24 cellular contexts compared by ENCODE assay signal in genomic region chr16:56125922-56126321, GRCh38.
"Had no signal": no experiment of that assay in that cellular context is flagged by ENCODE, and none has a peak within 500 bp of the region (broad histone marks: within the 10 kb centered on the region; RNA-seq: fewer than 3 reads in every experiment).

No MANE protein-coding gene starts in this region.

- H3K4me1 Mint-ChIP-seq: endodermal cell had no signal

- H3K27ac Mint-ChIP-seq: dendritic cell treated with granulocyte-macrophage colony-stimulating factor and Interleukin-4, amounts not matched to agents 40 ng/mL and 50 ng/mL, for 4 days; effector memory CD8-positive, alpha-beta T cell; endodermal cell; mesothelial cell of epicardium; naive B cell had no signal

- H3K36me3 Mint-ChIP-seq: mesothelial cell of epicardium, naive B cell had no signal

- H3K27ac ChIP-seq: colonic mucosa, epithelial cell of prostate, esophagus squamous epithelium, gastrocnemius medialis, heart right ventricle, left lung, lower lobe of right lung had no signal

- H3K36me3 ChIP-seq: colonic mucosa, esophagus squamous epithelium, gastrocnemius medialis, heart right ventricle, left lung, lower lobe of right lung had no signal

- H3K27me3 ChIP-seq: colonic mucosa, gastrocnemius medialis, heart right ventricle had no signal

- H3K4me1 ChIP-seq: colonic mucosa, esophagus squamous epithelium, gastrocnemius medialis, left lung, lower lobe of right lung had no signal

- H3K9me3 ChIP-seq: colonic mucosa, esophagus squamous epithelium, gastrocnemius medialis, heart right ventricle, left lung, lower lobe of right lung, mucosa of descending colon had no signal

- DNase-seq: colonic mucosa; cortex of kidney; effector CD8-positive, alpha-beta T cell; effector memory CD8-positive, alpha-beta T cell; endodermal cell; erythroblast; esophagus squamous epithelium; foreskin fibroblast; foreskin melanocyte; gastrocnemius medialis; glutamatergic neuron; head of caudate nucleus; heart right ventricle; hippocampal formation; left colon; left lung; lower lobe of right lung; mesenchymal stem cell; mucosa of descending colon; naive B cell had no signal

- ATAC-seq: effector memory CD8-positive, alpha-beta T cell; esophagus mucosa; gastrocnemius medialis; left colon; left lung; lower lobe of right lung; mucosa of descending colon had no signal

- H3K4me3 ChIP-seq: colonic mucosa, esophagus squamous epithelium, gastrocnemius medialis, heart right ventricle, left lung, lower lobe of right lung, mucosa of descending colon had no signal

- H3K9me3 Mint-ChIP-seq: dendritic cell treated with granulocyte-macrophage colony-stimulating factor and Interleukin-4, amounts not matched to agents 40 ng/mL and 50 ng/mL, for 4 days; effector memory CD8-positive, alpha-beta T cell; endodermal cell; naive B cell had no signal

- H3K4me3 Mint-ChIP-seq: dendritic cell treated with granulocyte-macrophage colony-stimulating factor and Interleukin-4, amounts not matched to agents 40 ng/mL and 50 ng/mL, for 4 days; effector memory CD8-positive, alpha-beta T cell; endodermal cell; mesothelial cell of epicardium; naive B cell had no signal
